In the genomic region with DNA sequence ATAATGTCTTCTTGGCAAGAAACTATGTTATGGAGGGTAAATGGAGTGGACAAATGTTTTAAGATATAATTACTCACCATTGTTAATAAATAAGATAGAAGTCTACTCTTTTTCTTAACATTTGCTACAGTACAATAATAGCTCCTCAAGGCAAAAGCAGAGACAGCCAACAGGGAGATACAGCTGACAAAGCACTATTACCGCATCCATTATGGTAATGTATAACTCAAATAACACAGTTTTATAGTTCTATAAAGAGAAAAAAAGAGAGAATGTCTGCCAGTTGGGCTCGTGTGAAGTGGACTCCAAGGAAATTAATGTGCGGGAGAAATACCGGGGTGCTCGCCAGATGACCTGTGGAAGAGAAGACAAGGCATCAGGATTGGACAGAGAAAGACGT, we compare ENCODE assay signal across 18 cellular contexts.
A peak's percentile ranks its signal among the peaks of the same experiment; 100 is the strongest.
DNase-seq lines count a peak whose midpoint lies in the region; ATAC-seq and TF ChIP-seq lines count a peak whose summit lies in the region.
"Had no signal": no experiment of that assay in that cellular context is flagged by ENCODE, and none has a peak within 500 bp of the region (broad histone marks: within the 10 kb centered on the region; RNA-seq: fewer than 3 reads in every experiment).

No MANE protein-coding gene starts in this region.

- no peak overlapping the region for H2AFZ ChIP-seq in IMR-90 (replicated peaks; ENCODE audit: low read length, poor library complexity)
- H2AFZ ChIP-seq: GM23338 had no signal

- no peak overlapping the region for H3K56ac ChIP-seq in IMR-90 (ENCODE audit: extremely low read depth, insufficient read depth, low read length)

- H3K4me3 ChIP-seq in IMR-90 (ENCODE audit: insufficient read depth, low read depth, low read length) (no peak overlapping the region), SK-N-MC (peak overlapping the region; percentile 51)
- H3K4me3 ChIP-seq: GM23338 had no signal

- no peak for ATAC-seq in IMR-90 (ENCODE audit: low read depth)
- ATAC-seq: GM23338 had no signal

- no peaks in the 10 kb centered on the region for H3K9me3 ChIP-seq in IMR-90 (ENCODE audit: control insufficient read depth, insufficient read depth, low read length)
- H3K9me3 ChIP-seq in SK-N-MC (ENCODE audit: low read depth, low read length), result 0 out of 2 replicates have a peak, but pooled peaks cover 4% of the 10 kb centered on the region

- H3K36me3 Mint-ChIP-seq in nephron (ENCODE audit: low read depth), result no peaks in the 10 kb centered on the region
- H3K36me3 Mint-ChIP-seq: CD4-positive, alpha-beta memory T cell had no signal

- BruUV-seq in IMR-90 (replicated peaks; lab: Mats Ljungman, UMichigan), result no TSS peak

- H2BK20ac ChIP-seq in IMR-90 (ENCODE audit: low read depth, low read length), result no peak overlapping the region

- no peaks in the 10 kb centered on the region for H3K36me3 ChIP-seq in IMR-90 (ENCODE audit: control insufficient read depth, insufficient read depth, low read length)
- H3K36me3 ChIP-seq in SK-N-MC (ENCODE audit: insufficient read depth, low read length), result no peaks in the 10 kb centered on the region; the same call in 1 of the 2 replicates

- no peak overlapping the region for H3K23ac ChIP-seq in IMR-90 (ENCODE audit: low read depth, low read length)

- H3K27ac Mint-ChIP-seq in nephron, result peak overlapping the region in 2 of 3 experiments; percentile 2 to 26
- H3K27ac Mint-ChIP-seq: CD4-positive, alpha-beta memory T cell; GM23338; IgD-negative memory B cell had no signal

- H4K20me1 ChIP-seq in IMR-90 (ENCODE audit: insufficient read depth, low read length), result no peaks in the 10 kb centered on the region

- H2AK9ac ChIP-seq in IMR-90 (replicated peaks; ENCODE audit: low read depth, low read length, poor library complexity), result no peak overlapping the region

- dilution Hi-C loops in IMR-90 (cut with HindIII; ENCODE audit: low sequenced_read_pairs, unreplicated experiment), result no loop called here

- no CpG with 5 or more reads among the region's 6 CpGs for WGBS in IMR-90 (ENCODE audit: extremely low coverage in 2 of 2, insufficient read length in 1 of 2), 2 experiments

- no peak overlapping the region for H4K91ac ChIP-seq in IMR-90 (ENCODE audit: insufficient read depth, low read depth, low read length)

- no peak overlapping the region for H3K18ac ChIP-seq in IMR-90 (ENCODE audit: low read depth, low read length)

- H2AK5ac ChIP-seq in IMR-90 (ENCODE audit: low read depth, low read length), result no peak overlapping the region

- no peak overlapping the region for H2BK15ac ChIP-seq in IMR-90 (ENCODE audit: low read depth, low read length)

- CTCF ChIA-PET in IMR-90 (lab: Yijun Ruan, JAX), result no interaction called here

- H3K4me1 ChIP-seq in IMR-90 (ENCODE audit: control insufficient read depth, insufficient read depth, low read length), result no peaks in the 10 kb centered on the region

- H3K9ac ChIP-seq in IMR-90 (ENCODE audit: low read depth, low read length) (no peak overlapping the region), SK-N-MC (ENCODE audit: insufficient read length) (no peak overlapping the region)

- no peaks in the 10 kb centered on the region for H3K79me1 ChIP-seq in IMR-90 (ENCODE audit: low read depth in 1 of 2, low read length in 2 of 2)

- H4K5ac ChIP-seq in IMR-90 (ENCODE audit: low read depth, low read length), result no peak overlapping the region

- no peak overlapping the region for H3K4ac ChIP-seq in IMR-90 (ENCODE audit: low read depth, low read length)

- H3K27me3 ChIP-seq in IMR-90 (ENCODE audit: control insufficient read depth, insufficient read depth, low read length), result no peaks in the 10 kb centered on the region

- DNase-seq in DMS79 (lab: John Stamatoyannopoulos, UW), result peak; percentile 15
- DNase-seq in IMR-90, result no peak
- DNase-seq in SK-N-MC (ENCODE audit: low read depth, low spot score), result peak; percentile 20
- DNase-seq in Kasumi-1 (lab: John Stamatoyannopoulos, UW), result no peak
- DNase-seq in SW480 (ENCODE audit: low spot score), result no peak
- DNase-seq in CD1c-positive myeloid dendritic cell (ENCODE audit: extremely low spot score), result no peak
- DNase-seq: AML-193; CD4-positive, alpha-beta memory T cell; DMS153; DND-41; EL; HCEC 1CT; KBM-7 had no signal

- no peak overlapping the region for H3K14ac ChIP-seq in IMR-90 (replicated peaks; ENCODE audit: low read depth, low read length)

- TF ChIP-seq RAD21 in IMR-90 (IDR thresholded peaks at IDR 0.05; ENCODE audit: low read length), result no peak

- no peaks in the 10 kb centered on the region for H3K9me1 ChIP-seq in IMR-90 (ENCODE audit: insufficient read depth, low read length)

- H3K27me3 Mint-ChIP-seq in nephron (ENCODE audit: low read depth), result no peaks in the 10 kb centered on the region
- H3K27me3 Mint-ChIP-seq: CD4-positive, alpha-beta memory T cell; IgD-negative memory B cell had no signal

- no peak overlapping the region for H2BK120ac ChIP-seq in IMR-90 (ENCODE audit: low read depth, low read length)

- H2BK5ac ChIP-seq in IMR-90 (ENCODE audit: low read depth, low read length, poor library complexity, severe bottlenecking), result no peak overlapping the region

- no peak overlapping the region for H3K27ac ChIP-seq in IMR-90 (ENCODE audit: insufficient read depth, low read length)
- H3K27ac ChIP-seq in SK-N-MC, result no peak overlapping the region
- H3K27ac ChIP-seq: C4-2B, HL-60 had no signal

- no peak overlapping the region for H3K4me3 Mint-ChIP-seq in nephron
- H3K4me3 Mint-ChIP-seq: CD4-positive, alpha-beta memory T cell; GM23338; IgD-negative memory B cell had no signal

- TF ChIP-seq CTCF in IMR-90 (conservative IDR thresholded peaks at IDR 0.05; ENCODE audit: low read depth, low read length), result no peak
- no peak for TF ChIP-seq CTCF in nephron (IDR thresholded peaks at IDR 0.05; ENCODE audit: unreplicated experiment in 3 of 3)

- TF ChIP-seq POLR2A in IMR-90 (IDR thresholded peaks at IDR 0.05; ENCODE audit: low read depth, low read length), result no peak

- peaks cover 8% of the 10 kb centered on the region for H3K4me1 Mint-ChIP-seq in nephron
- H3K4me1 Mint-ChIP-seq: CD4-positive, alpha-beta memory T cell; GM23338; IgD-negative memory B cell had no signal

- H3K9me3 Mint-ChIP-seq in nephron, result no peaks in the 10 kb centered on the region
- H3K9me3 Mint-ChIP-seq: GM23338 had no signal

- no peak overlapping the region for H4K8ac ChIP-seq in IMR-90 (ENCODE audit: low read depth in 2 of 2, low read length in 2 of 2)

- intact Hi-C loops in IMR-90 (cut with micrococcal nuclease), result no loop called here

- POLR2A ChIA-PET in IMR-90 (lab: Charles Lee; ENCODE audit: unreplicated experiment), result no interaction called here

- in situ Hi-C loops in IMR-90 (cut with MboI; ENCODE audit: low sequenced_read_pairs), result no loop called here

- no peak overlapping the region for H3K4me2 ChIP-seq in IMR-90 (ENCODE audit: low read depth, low read length)
- H3K4me2 ChIP-seq: GM23338 had no signal

TF ChIP-seq in IMR-90, 13 proteins besides CTCF, POLR2A, EP300 and RAD21:
- TF ChIP-seq BHLHE40 (IDR thresholded peaks at IDR 0.05; ENCODE audit: low read depth, low read length) (no peak), MAFK (IDR thresholded peaks at IDR 0.05; ENCODE audit: low read depth, low read length) (0 out of 2 replicates have a peak, but pooled peaks have one; percentile 15)
TF ChIP-seq in IMR-90: peak in this region for 1.

Comparison
In these comparisons a context has a peak if more than half of its experiments do, and no peak if none do; other contexts are left out.
1. DNase-seq: peak in DMS79 (single experiment) and SK-N-MC (single experiment); none in IMR-90 (single experiment), Kasumi-1 (0 of 2), SW480 (single experiment) and CD1c-positive myeloid dendritic cell (single experiment).